Comparison of ENCODE assay signal across 23 cellular contexts in the genomic region with DNA sequence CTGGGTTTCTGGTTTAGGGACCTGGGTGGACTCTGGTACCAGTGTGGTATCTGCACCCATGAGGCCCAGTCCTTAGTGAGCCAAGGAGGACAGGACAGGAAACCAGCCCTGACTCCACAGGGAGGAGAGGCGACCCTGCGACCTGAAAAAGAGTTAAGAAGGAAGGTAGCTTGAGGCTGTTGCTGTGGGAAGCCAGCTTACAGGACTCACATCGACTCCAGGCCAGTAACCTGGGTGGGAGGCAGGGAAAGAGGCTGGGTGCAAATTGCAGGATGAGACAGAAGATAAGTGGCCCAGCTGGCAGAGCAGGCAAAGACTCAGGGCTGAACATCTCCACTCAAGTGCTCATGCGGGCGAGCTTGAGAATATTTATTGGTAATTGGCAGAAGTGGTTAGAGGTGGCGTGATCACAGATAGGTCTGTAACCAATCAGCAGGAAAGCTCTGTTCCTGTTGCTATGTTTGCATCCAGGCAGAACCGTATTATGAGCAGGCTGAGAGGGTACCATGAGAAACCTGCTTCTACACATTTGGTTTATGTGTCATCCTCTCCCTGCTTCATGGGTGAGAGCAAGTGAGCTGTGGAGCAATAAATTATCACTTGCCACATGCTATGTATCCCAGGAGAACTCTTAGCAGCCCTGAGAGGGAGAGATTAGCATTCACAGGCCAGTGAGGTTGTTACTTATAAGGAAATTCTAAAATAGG. TPM values are rescaled to one million over a fixed set of nuclear protein-coding genes. Genes with fewer than 3 reads are reported as not detected.
DNase-seq lines count a peak whose midpoint lies in the region; FAIRE-seq and TF ChIP-seq lines count a peak whose summit lies in the region.
"Had no signal": no experiment of that assay in that cellular context is flagged by ENCODE, and none has a peak within 500 bp of the region (broad histone marks: within the 10 kb centered on the region; RNA-seq: fewer than 3 reads in every experiment).

No MANE protein-coding gene starts in this region.

- no peak for FAIRE-seq in urothelium cell line (lab: Jason Lieb, UNC)
- FAIRE-seq: colon, H54 had no signal

- no peak overlapping the region for H3K4me3 ChIP-seq in epithelial cell of esophagus (ENCODE audit: low read length)
- H3K4me3 ChIP-seq: right lobe of liver had no signal

- no peak overlapping the region for H3K4me3 Mint-ChIP-seq in T-helper 2 cell treated with Interferon-gamma antibody and Interleukin-4, amounts not matched to agents 5 μg/mL and 100 μg/mL, for 36 hours
- H3K4me3 Mint-ChIP-seq: activated B cell treated with CpG ODN at 0.5 μM for 24 hours; activated CD8-positive, alpha-beta T cell treated with anti-CD3 and anti-CD28 coated beads, Interleukin-2, amount 10 ng/mL, durations not matched to agents 7 days and 5 days; CD14-positive monocyte; stimulated activated naive CD8-positive, alpha-beta T cell treated with anti-CD3 and anti-CD28 coated beads, Interleukin-15, amount 100 ng/mL, for 72 hours; type B pancreatic cell had no signal

- no peaks in the 10 kb centered on the region for H3K4me1 Mint-ChIP-seq in T-helper 2 cell treated with Interferon-gamma antibody and Interleukin-4, amounts not matched to agents 5 μg/mL and 100 μg/mL, for 36 hours (ENCODE audit: low read depth)
- H3K4me1 Mint-ChIP-seq: activated B cell treated with CpG ODN at 0.5 μM for 24 hours; CD14-positive monocyte; stimulated activated naive CD8-positive, alpha-beta T cell treated with anti-CD3 and anti-CD28 coated beads, Interleukin-15, amount 100 ng/mL, for 72 hours had no signal

- DNase-seq in T-helper 2 cell treated with Interferon-gamma antibody and Interleukin-4, amounts not matched to agents 5 μg/mL and 100 μg/mL, for 36 hours (ENCODE audit: low spot score), result no peak
- no peak for DNase-seq in T-helper 2 cell
- peak; percentile 16 for DNase-seq in NCI-H2227 treated with DMSO at 0.1 percent for 48 hours (lab: John Stamatoyannopoulos, UW)
- DNase-seq in epithelial cell of esophagus (ENCODE audit: low read depth), result peak; percentile 82
- peak; percentile 93 for DNase-seq in renal cortical epithelial cell (ENCODE audit: low read depth)
- no peak for DNase-seq in pons (ENCODE audit: low spot score)
- DNase-seq in HuH-7 (ENCODE audit: low spot score), result no peak
- DNase-seq in urothelium cell line (ENCODE audit: low spot score), result no peak
- DNase-seq: activated B cell treated with CpG ODN at 0.5 μM for 24 hours; activated CD8-positive, alpha-beta T cell treated with anti-CD3 and anti-CD28 coated beads, Interleukin-2, amount 10 ng/mL, durations not matched to agents 7 days and 5 days; activated T-cell treated with anti-CD3 and anti-CD28 coated beads, Interleukin-2, amount 50 U/mL, for 48 hours; DND-41; foreskin melanocyte; MM.1S; NCI-H2107; right lobe of liver; stimulated activated naive CD8-positive, alpha-beta T cell treated with anti-CD3 and anti-CD28 coated beads, Interleukin-15, amount 100 ng/mL, for 72 hours had no signal

- H3K36me3 Mint-ChIP-seq in T-helper 2 cell treated with Interferon-gamma antibody and Interleukin-4, amounts not matched to agents 5 μg/mL and 100 μg/mL, for 36 hours (ENCODE audit: low read depth), result no peaks in the 10 kb centered on the region
- H3K36me3 Mint-ChIP-seq: activated naive CD4-positive, alpha-beta T cell treated with anti-CD3 and anti-CD28 coated beads, Interleukin-2, amount 50 U/mL, for 72 hours; CD14-positive monocyte; type B pancreatic cell had no signal

- no peaks in the 10 kb centered on the region for H3K9me3 Mint-ChIP-seq in T-helper 2 cell treated with Interferon-gamma antibody and Interleukin-4, amounts not matched to agents 5 μg/mL and 100 μg/mL, for 36 hours
- H3K9me3 Mint-ChIP-seq: activated B cell treated with CpG ODN at 0.5 μM for 24 hours; activated naive CD4-positive, alpha-beta T cell treated with anti-CD3 and anti-CD28 coated beads, Interleukin-2, amount 50 U/mL, for 72 hours; stimulated activated naive CD8-positive, alpha-beta T cell treated with anti-CD3 and anti-CD28 coated beads, Interleukin-15, amount 100 ng/mL, for 72 hours; type B pancreatic cell had no signal

- TF ChIP-seq CTCF in epithelial cell of esophagus (IDR thresholded peaks at IDR 0.05; ENCODE audit: insufficient read depth, low read depth, low read length, missing control alignments), result no peak

- peaks cover 15% of the 10 kb centered on the region for H3K27me3 Mint-ChIP-seq in T-helper 2 cell treated with Interferon-gamma antibody and Interleukin-4, amounts not matched to agents 5 μg/mL and 100 μg/mL, for 36 hours (ENCODE audit: low read depth)
- H3K27me3 Mint-ChIP-seq: activated B cell treated with CpG ODN at 0.5 μM for 24 hours had no signal

- H3K27ac Mint-ChIP-seq in T-helper 2 cell treated with Interferon-gamma antibody and Interleukin-4, amounts not matched to agents 5 μg/mL and 100 μg/mL, for 36 hours, result peak overlapping the region; percentile 4
- H3K27ac Mint-ChIP-seq: activated B cell treated with CpG ODN at 0.5 μM for 24 hours; activated CD8-positive, alpha-beta T cell treated with anti-CD3 and anti-CD28 coated beads, Interleukin-2, amount 10 ng/mL, durations not matched to agents 7 days and 5 days; activated naive CD4-positive, alpha-beta T cell treated with anti-CD3 and anti-CD28 coated beads, Interleukin-2, amount 50 U/mL, for 72 hours; CD14-positive monocyte; stimulated activated naive CD8-positive, alpha-beta T cell treated with anti-CD3 and anti-CD28 coated beads, Interleukin-15, amount 100 ng/mL, for 72 hours; type B pancreatic cell had no signal

RNA-seq across cellular contexts. Expression of gene TLL2, which starts 11.0 kb away (rescaled TPM):
- total RNA-seq in renal cortical epithelial cell, result 14.1 and 21.4 TPM in 2 replicates
- total RNA-seq: left lobe of liver had no signal

Comparison
In these comparisons a context has a peak if more than half of its experiments do, and no peak if none do; other contexts are left out.
1. DNase-seq: peak in NCI-H2227 treated with DMSO at 0.1 percent for 48 hours (single experiment), epithelial cell of esophagus (single experiment) and renal cortical epithelial cell (single experiment); none in T-helper 2 cell treated with Interferon-gamma antibody and Interleukin-4, amounts not matched to agents 5 μg/mL and 100 μg/mL, for 36 hours (single experiment), T-helper 2 cell (0 of 5), pons (single experiment), HuH-7 (single experiment) and urothelium cell line (single experiment).